Comparison of ENCODE assay signal across 10 cellular contexts in the genomic region with DNA sequence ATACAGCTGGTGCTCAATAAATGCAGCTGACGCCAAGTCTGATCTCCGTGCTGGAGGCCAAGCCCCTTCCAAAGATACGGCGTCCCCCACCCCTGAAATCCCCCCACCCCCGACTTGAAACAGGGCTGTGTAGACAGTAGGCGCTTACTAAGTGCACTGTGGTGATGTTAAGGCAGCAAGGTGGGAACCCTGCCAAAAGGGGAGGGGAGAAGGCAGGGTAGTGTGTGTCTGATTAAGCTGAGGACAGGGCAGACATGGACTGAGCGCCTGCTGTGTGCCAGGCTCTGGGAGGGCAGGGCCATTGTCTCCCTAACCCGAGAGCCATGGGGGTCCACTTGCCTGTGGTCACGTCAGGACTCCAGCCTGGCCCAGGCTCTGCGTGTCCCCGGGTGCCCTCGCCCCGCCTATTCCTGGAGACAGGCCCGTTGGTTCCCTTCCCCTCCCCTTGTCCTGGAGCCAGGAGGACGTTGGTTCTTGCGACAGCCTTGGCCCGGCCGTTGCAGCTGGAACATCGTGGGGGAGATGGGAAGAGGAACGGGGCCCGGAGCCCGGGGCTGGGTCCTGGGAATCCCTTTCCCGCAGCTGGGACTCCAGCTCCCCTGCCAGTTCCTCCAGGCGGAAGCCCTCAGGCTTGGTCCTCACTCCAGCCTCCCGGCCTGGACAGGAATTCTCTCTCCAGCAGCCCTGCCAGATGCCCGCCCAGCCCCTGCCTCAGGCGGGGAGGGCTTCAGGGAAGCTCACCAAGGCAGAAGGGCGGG. TPM values are rescaled to one million over a fixed set of nuclear protein-coding genes. Genes with fewer than 3 reads are reported as not detected.
DNase-seq lines count a peak whose midpoint lies in the region; ATAC-seq, FAIRE-seq and TF ChIP-seq lines count a peak whose summit lies in the region.
"Had no signal": no experiment of that assay in that cellular context is flagged by ENCODE, and none has a peak within 500 bp of the region (broad histone marks: within the 10 kb centered on the region; RNA-seq: fewer than 3 reads in every experiment).

No MANE protein-coding gene starts in this region.

- ATAC-seq in HepG2 (peak; percentile 62), GM19397 (IDR thresholded peaks at IDR 0.05; ENCODE audit: unreplicated experiment) (no peak), T-cell (replicated peaks in 1 of 4) (no peak)

- WGBS in HepG2 (ENCODE audit: low lambda C conversion rate): 15% methylated on average over 13 of the region's 28 CpGs

- TF ChIP-seq RAD21 in HepG2 (CRISPR knock-in tag; IDR thresholded peaks at IDR 0.05): no peak

- peaks cover 19 to 49% of the 10 kb centered on the region in 2 donors for H3K27me3 Mint-ChIP-seq in T-cell

- no peaks in the 10 kb centered on the region for H3K36me3 Mint-ChIP-seq in T-cell

- peaks cover 21% of the 10 kb centered on the region; the same call in 1 of the 2 replicates for H3K4me1 ChIP-seq in HepG2 (ENCODE audit: insufficient read depth, low read length)

- peak overlapping the region; percentile 54; the same call in 1 of the 2 replicates for H3K4me2 ChIP-seq in HepG2 (ENCODE audit: low read depth, low read length)

- CTCF ChIA-PET in HepG2 (lab: Yijun Ruan, JAX; ENCODE audit: low intra/inter-chr PET ratio, low total read pairs) (no interaction called here), T-cell (lab: Charles Lee) (no interaction called here)

- TF ChIP-seq EP300 in HepG2 (IDR thresholded peaks at IDR 0.05; ENCODE audit: low read depth in 2 of 2, low read length in 2 of 2): no peak
- no peak for TF ChIP-seq EP300 in HepG2 (CRISPR knock-in tag; IDR thresholded peaks at IDR 0.05; ENCODE audit: borderline replicate concordance)

- no peak for TF ChIP-seq POLR2A in NB4 (IDR thresholded peaks at IDR 0.05; ENCODE audit: extremely low read depth, insufficient read length)
- no peak for TF ChIP-seq POLR2A in HepG2 (IDR thresholded peaks at IDR 0.05; ENCODE audit: insufficient read depth in 1 of 2, low read depth in 2 of 2, low read length in 2 of 2)

- DNase-seq in COLO668 (lab: John Stamatoyannopoulos, UW; ENCODE audit: unreplicated experiment) (peak; percentile 39), NB4 (ENCODE audit: low read depth) (peak; percentile 78), brain pericyte (ENCODE audit: low read depth, low spot score) (peak; percentile 99), HepG2 (ENCODE audit: low spot score) (no peak), ureter (ENCODE audit: low spot score) (peak; percentile 91), NCI-H1105 (lab: John Stamatoyannopoulos, UW) (no peak), T-cell (no peak)

- POLR2A ChIA-PET in HepG2 (lab: Yijun Ruan, JAX) (interaction anchor here (0.9 to 1.1 kb wide), 2 partner anchors 51 to 68 kb away, joined by 3 to 4 read pairs; no protein-coding TSS in a partner anchor), T-cell (lab: Charles Lee) (no interaction called here)

- H2AFZ ChIP-seq in HepG2 (ENCODE audit: low read length): no peak overlapping the region

- H3K9me3 Mint-ChIP-seq in T-cell: no peaks in the 10 kb centered on the region
- H3K9me3 Mint-ChIP-seq: central memory CD8-positive, alpha-beta T cell had no signal

- BruUV-seq in HepG2 (replicated peaks; lab: Mats Ljungman, UMichigan): no TSS peak

- H3K27ac ChIP-seq in HepG2 (ENCODE audit: extremely low read length, insufficient read depth, low read length): no peak overlapping the region

- H3K27ac Mint-ChIP-seq in T-cell: no peak overlapping the region

- H3K79me2 ChIP-seq in HepG2 (ENCODE audit: insufficient read depth, low read length): no peaks in the 10 kb centered on the region

- H3K9me3 ChIP-seq in HepG2 (ENCODE audit: low read length): no peaks in the 10 kb centered on the region
- H3K9me3 ChIP-seq: HAP-1 had no signal

- no peaks in the 10 kb centered on the region for H4K20me1 ChIP-seq in HepG2 (ENCODE audit: insufficient read depth, low read length)

- TF ChIP-seq CTCF in NB4 (IDR thresholded peaks at IDR 0.05; ENCODE audit: low read depth, low read length) (no peak), HepG2 (CRISPR knock-in tag; IDR thresholded peaks at IDR 0.05) (no peak)

- no peaks in the 10 kb centered on the region for H3K4me1 Mint-ChIP-seq in T-cell
- H3K4me1 Mint-ChIP-seq: central memory CD8-positive, alpha-beta T cell had no signal

- H3K4me3 Mint-ChIP-seq in T-cell: no peak overlapping the region
- H3K4me3 Mint-ChIP-seq: central memory CD8-positive, alpha-beta T cell had no signal

- in situ Hi-C loops in HepG2 (cut with HindIII; ENCODE audit: extremely low pct_ligation_motif_present, low pct_unique_long_range_greater_than_20kb): loop anchor here (10.0 kb wide), 1 partner anchor 86 kb away; no protein-coding TSS in a partner anchor

- no peak for FAIRE-seq in HepG2 (lab: Jason Lieb, UNC)

- no peaks in the 10 kb centered on the region for H3K36me3 ChIP-seq in HepG2 (replicated peaks in 1 of 2; ENCODE audit: control insufficient read depth in 1 of 2, insufficient read depth in 2 of 2, low read length in 2 of 2)
- H3K36me3 ChIP-seq: HAP-1 had no signal

- H3K4me3 ChIP-seq in NB4 (ENCODE audit: low read depth, low read length): no peak overlapping the region
- peak overlapping the region in 1 of 3 experiments; percentile 24; a peak in 1 of 6 replicates for H3K4me3 ChIP-seq in HepG2 (replicated peaks in 1 of 3; ENCODE audit: insufficient read depth in 1 of 3, low read depth in 2 of 3, low read length in 3 of 3)
- H3K4me3 ChIP-seq: HAP-1 had no signal

- peaks cover 10 to 49% of the 10 kb centered on the region in 2 experiments for H3K27me3 ChIP-seq in HepG2 (ENCODE audit: control insufficient read depth in 1 of 2, insufficient read depth in 2 of 2, low read length in 2 of 2)

- no peak overlapping the region for H3K9ac ChIP-seq in HepG2 (ENCODE audit: insufficient read depth, low read depth, low read length)

- intact Hi-C loops in HepG2 (cut with micrococcal nuclease; ENCODE audit: unreplicated experiment): no loop called here

RNA-seq across cellular contexts. Expression of a gene that starts 1.7 kb away (rescaled TPM):
- total RNA-seq in HepG2 (2016; rRNA removed; fragmentation: Illumina TruSeq; extraction: Trizol): not detected in 2 replicates
- not detected in 2 replicates for total RNA-seq in HepG2 (2016; cell fraction: cytosol; rRNA removed; fragmentation: Illumina TruSeq; extraction: Trizol; ENCODE audit: low read depth)
- total RNA-seq in HepG2 (2016; cell fraction: insoluble cytoplasmic fraction; rRNA removed; fragmentation: Illumina TruSeq; extraction: Trizol): not detected in 2 replicates
- not detected in 2 replicates for total RNA-seq in HepG2 (2016; cell fraction: membrane; rRNA removed; fragmentation: Illumina TruSeq; extraction: Trizol)
- not detected in 2 replicates for total RNA-seq in HepG2 (2016; cell fraction: nucleus; rRNA removed; fragmentation: Illumina TruSeq; extraction: Trizol)
- polyA plus RNA-seq in HepG2 (2011; rRNA removed): not detected in 2 replicates
- not detected in 2 replicates for polyA plus RNA-seq in HepG2 (2011; cell fraction: cytosol; rRNA removed)
- polyA plus RNA-seq in HepG2 (2011; cell fraction: nucleus; rRNA removed): not detected in 2 replicates
- not detected in 2 replicates for polyA plus RNA-seq in HepG2 (2012)
- polyA plus RNA-seq in HepG2 (2016; cell fraction: cytosol; fragmentation: Illumina TruSeq; extraction: Trizol; ENCODE audit: low read depth): not detected in 2 replicates
- not detected in 2 replicates for polyA plus RNA-seq in HepG2 (2016; cell fraction: insoluble cytoplasmic fraction; fragmentation: Illumina TruSeq; extraction: Trizol; ENCODE audit: low read depth)
- polyA plus RNA-seq in HepG2 (2016; cell fraction: membrane; fragmentation: Illumina TruSeq; extraction: Trizol; ENCODE audit: low read depth): not detected in 2 replicates
- polyA plus RNA-seq in HepG2 (2016; cell fraction: nucleus; fragmentation: Illumina TruSeq; extraction: Trizol; ENCODE audit: insufficient read depth, low read depth): not detected in 2 replicates
- polyA minus RNA-seq in HepG2 (2011; rRNA and poly(A)+ RNA removed; ENCODE audit: low replicate concordance): not detected in 2 replicates
- polyA minus RNA-seq in HepG2 (2011; cell fraction: cytosol; rRNA and poly(A)+ RNA removed): not detected in 2 replicates
- polyA minus RNA-seq in HepG2 (2011; cell fraction: nucleus; rRNA and poly(A)+ RNA removed): not detected in 2 replicates
- 0.81 TPM for total RNA-seq in ureter
- total RNA-seq in T-cell: under 1 TPM in 1 of 5 donors, not detected in 4; 0.83 TPM

RNA-seq across cellular contexts. Expression of a gene that starts 9.1 kb away (rescaled TPM):
- 3.6 and 4.6 TPM in 2 replicates for total RNA-seq in HepG2 (2016; rRNA removed; fragmentation: Illumina TruSeq; extraction: Trizol)
- 1.4 and 2.7 TPM in 2 replicates for total RNA-seq in HepG2 (2016; cell fraction: cytosol; rRNA removed; fragmentation: Illumina TruSeq; extraction: Trizol; ENCODE audit: low read depth)
- 3.4 and 3.9 TPM in 2 replicates for total RNA-seq in HepG2 (2016; cell fraction: insoluble cytoplasmic fraction; rRNA removed; fragmentation: Illumina TruSeq; extraction: Trizol)
- 1.8 and 2.7 TPM in 2 replicates for total RNA-seq in HepG2 (2016; cell fraction: membrane; rRNA removed; fragmentation: Illumina TruSeq; extraction: Trizol)
- total RNA-seq in HepG2 (2016; cell fraction: nucleus; rRNA removed; fragmentation: Illumina TruSeq; extraction: Trizol): 1.0 and 1.7 TPM in 2 replicates
- 2.3 and 3.9 TPM in 2 replicates for polyA plus RNA-seq in HepG2 (2011; rRNA removed)
- 3.0 and 8.4 TPM in 2 replicates for polyA plus RNA-seq in HepG2 (2011; cell fraction: cytosol; rRNA removed)
- 5.1 and 6.2 TPM in 2 replicates for polyA plus RNA-seq in HepG2 (2011; cell fraction: nucleus; rRNA removed)
- polyA plus RNA-seq in HepG2 (2012): 3.4 and 4.4 TPM in 2 replicates
- 1.7 TPM in 2 replicates for polyA plus RNA-seq in HepG2 (2016; cell fraction: cytosol; fragmentation: Illumina TruSeq; extraction: Trizol; ENCODE audit: low read depth)
- polyA plus RNA-seq in HepG2 (2016; cell fraction: insoluble cytoplasmic fraction; fragmentation: Illumina TruSeq; extraction: Trizol; ENCODE audit: low read depth): 2.4 and 5.1 TPM in 2 replicates
- polyA plus RNA-seq in HepG2 (2016; cell fraction: membrane; fragmentation: Illumina TruSeq; extraction: Trizol; ENCODE audit: low read depth): 1.2 and 1.9 TPM in 2 replicates
- polyA plus RNA-seq in HepG2 (2016; cell fraction: nucleus; fragmentation: Illumina TruSeq; extraction: Trizol; ENCODE audit: insufficient read depth, low read depth): 2.7 and 3.3 TPM in 2 replicates
- 4.8 TPM in 2 replicates for polyA minus RNA-seq in HepG2 (2011; rRNA and poly(A)+ RNA removed; ENCODE audit: low replicate concordance)
- 1.9 and 2.3 TPM in 2 replicates for polyA minus RNA-seq in HepG2 (2011; cell fraction: cytosol; rRNA and poly(A)+ RNA removed)
- polyA minus RNA-seq in HepG2 (2011; cell fraction: nucleus; rRNA and poly(A)+ RNA removed): 0.75 and 1.9 TPM in 2 replicates
- total RNA-seq in ureter: 139 TPM
- 10 to 100 TPM in 1 of 5 donors, 1 to 10 TPM in 4; 2.8 to 10.3 (median 5.6) TPM for total RNA-seq in T-cell

RNA-seq across cellular contexts. Expression of a gene that starts 9.6 kb away (rescaled TPM):
- not detected in 2 replicates for total RNA-seq in HepG2 (2016; rRNA removed; fragmentation: Illumina TruSeq; extraction: Trizol)
- not detected in 2 replicates for total RNA-seq in HepG2 (2016; cell fraction: cytosol; rRNA removed; fragmentation: Illumina TruSeq; extraction: Trizol; ENCODE audit: low read depth)
- total RNA-seq in HepG2 (2016; cell fraction: insoluble cytoplasmic fraction; rRNA removed; fragmentation: Illumina TruSeq; extraction: Trizol): not detected in 2 replicates
- not detected in 2 replicates for total RNA-seq in HepG2 (2016; cell fraction: membrane; rRNA removed; fragmentation: Illumina TruSeq; extraction: Trizol)
- not detected in 2 replicates for total RNA-seq in HepG2 (2016; cell fraction: nucleus; rRNA removed; fragmentation: Illumina TruSeq; extraction: Trizol)
- 0.10 TPM in 1 of 2 replicates, not detected in the other for polyA plus RNA-seq in HepG2 (2011; rRNA removed)
- 0.17 TPM in 1 of 2 replicates, not detected in the other for polyA plus RNA-seq in HepG2 (2011; cell fraction: cytosol; rRNA removed)
- 0.14 and 0.16 TPM in 2 replicates for polyA plus RNA-seq in HepG2 (2011; cell fraction: nucleus; rRNA removed)
- not detected in 2 replicates for polyA plus RNA-seq in HepG2 (2012)
- not detected in 2 replicates for polyA plus RNA-seq in HepG2 (2016; cell fraction: cytosol; fragmentation: Illumina TruSeq; extraction: Trizol; ENCODE audit: low read depth)
- polyA plus RNA-seq in HepG2 (2016; cell fraction: insoluble cytoplasmic fraction; fragmentation: Illumina TruSeq; extraction: Trizol; ENCODE audit: low read depth): not detected in 2 replicates
- not detected in 2 replicates for polyA plus RNA-seq in HepG2 (2016; cell fraction: membrane; fragmentation: Illumina TruSeq; extraction: Trizol; ENCODE audit: low read depth)
- polyA plus RNA-seq in HepG2 (2016; cell fraction: nucleus; fragmentation: Illumina TruSeq; extraction: Trizol; ENCODE audit: insufficient read depth, low read depth): not detected in 2 replicates
- polyA minus RNA-seq in HepG2 (2011; rRNA and poly(A)+ RNA removed; ENCODE audit: low replicate concordance): 0.14 TPM in 1 of 2 replicates, not detected in the other
- not detected in 2 replicates for polyA minus RNA-seq in HepG2 (2011; cell fraction: cytosol; rRNA and poly(A)+ RNA removed)
- not detected in 2 replicates for polyA minus RNA-seq in HepG2 (2011; cell fraction: nucleus; rRNA and poly(A)+ RNA removed)
- not detected for total RNA-seq in ureter
- total RNA-seq in T-cell: under 1 TPM in 1 of 5 donors, not detected in 4; 0.50 TPM

RNA-seq across cellular contexts. Expression of a gene that starts 22.8 kb away (rescaled TPM):
- total RNA-seq in HepG2 (2016; rRNA removed; fragmentation: Illumina TruSeq; extraction: Trizol): not detected in 2 replicates
- not detected in 2 replicates for total RNA-seq in HepG2 (2016; cell fraction: cytosol; rRNA removed; fragmentation: Illumina TruSeq; extraction: Trizol; ENCODE audit: low read depth)
- not detected in 2 replicates for total RNA-seq in HepG2 (2016; cell fraction: insoluble cytoplasmic fraction; rRNA removed; fragmentation: Illumina TruSeq; extraction: Trizol)
- total RNA-seq in HepG2 (2016; cell fraction: membrane; rRNA removed; fragmentation: Illumina TruSeq; extraction: Trizol): not detected in 2 replicates
- not detected in 2 replicates for total RNA-seq in HepG2 (2016; cell fraction: nucleus; rRNA removed; fragmentation: Illumina TruSeq; extraction: Trizol)
- polyA plus RNA-seq in HepG2 (2011; rRNA removed): 0.08 TPM in 1 of 2 replicates, not detected in the other
- not detected in 2 replicates for polyA plus RNA-seq in HepG2 (2011; cell fraction: cytosol; rRNA removed)
- not detected in 2 replicates for polyA plus RNA-seq in HepG2 (2011; cell fraction: nucleus; rRNA removed)
- polyA plus RNA-seq in HepG2 (2012): not detected in 2 replicates
- not detected in 2 replicates for polyA plus RNA-seq in HepG2 (2016; cell fraction: cytosol; fragmentation: Illumina TruSeq; extraction: Trizol; ENCODE audit: low read depth)
- not detected in 2 replicates for polyA plus RNA-seq in HepG2 (2016; cell fraction: insoluble cytoplasmic fraction; fragmentation: Illumina TruSeq; extraction: Trizol; ENCODE audit: low read depth)
- not detected in 2 replicates for polyA plus RNA-seq in HepG2 (2016; cell fraction: membrane; fragmentation: Illumina TruSeq; extraction: Trizol; ENCODE audit: low read depth)
- polyA plus RNA-seq in HepG2 (2016; cell fraction: nucleus; fragmentation: Illumina TruSeq; extraction: Trizol; ENCODE audit: insufficient read depth, low read depth): not detected in 2 replicates
- not detected in 2 replicates for polyA minus RNA-seq in HepG2 (2011; rRNA and poly(A)+ RNA removed; ENCODE audit: low replicate concordance)
- not detected in 2 replicates for polyA minus RNA-seq in HepG2 (2011; cell fraction: cytosol; rRNA and poly(A)+ RNA removed)
- not detected in 2 replicates for polyA minus RNA-seq in HepG2 (2011; cell fraction: nucleus; rRNA and poly(A)+ RNA removed)
- total RNA-seq in ureter: not detected
- 1 to 10 TPM in 2 of 5 donors, under 1 TPM in 3; 0.20 to 1.2 (median 0.38) TPM for total RNA-seq in T-cell

RNA-seq across cellular contexts. Expression of a gene that starts 28.6 kb away (rescaled TPM):
- 0.07 TPM in 1 of 2 replicates, not detected in the other for total RNA-seq in HepG2 (2016; rRNA removed; fragmentation: Illumina TruSeq; extraction: Trizol)
- not detected in 2 replicates for total RNA-seq in HepG2 (2016; cell fraction: cytosol; rRNA removed; fragmentation: Illumina TruSeq; extraction: Trizol; ENCODE audit: low read depth)
- total RNA-seq in HepG2 (2016; cell fraction: insoluble cytoplasmic fraction; rRNA removed; fragmentation: Illumina TruSeq; extraction: Trizol): 0.09 TPM in 1 of 2 replicates, not detected in the other
- not detected in 2 replicates for total RNA-seq in HepG2 (2016; cell fraction: membrane; rRNA removed; fragmentation: Illumina TruSeq; extraction: Trizol)
- not detected in 2 replicates for total RNA-seq in HepG2 (2016; cell fraction: nucleus; rRNA removed; fragmentation: Illumina TruSeq; extraction: Trizol)
- polyA plus RNA-seq in HepG2 (2011; rRNA removed): 0.16 and 0.17 TPM in 2 replicates
- polyA plus RNA-seq in HepG2 (2011; cell fraction: cytosol; rRNA removed): 0.14 and 0.19 TPM in 2 replicates
- 0.19 and 0.34 TPM in 2 replicates for polyA plus RNA-seq in HepG2 (2011; cell fraction: nucleus; rRNA removed)
- 0.27 TPM in 1 of 2 replicates, not detected in the other for polyA plus RNA-seq in HepG2 (2012)
- not detected in 2 replicates for polyA plus RNA-seq in HepG2 (2016; cell fraction: cytosol; fragmentation: Illumina TruSeq; extraction: Trizol; ENCODE audit: low read depth)
- polyA plus RNA-seq in HepG2 (2016; cell fraction: insoluble cytoplasmic fraction; fragmentation: Illumina TruSeq; extraction: Trizol; ENCODE audit: low read depth): not detected in 2 replicates
- polyA plus RNA-seq in HepG2 (2016; cell fraction: membrane; fragmentation: Illumina TruSeq; extraction: Trizol; ENCODE audit: low read depth): not detected in 2 replicates
- polyA plus RNA-seq in HepG2 (2016; cell fraction: nucleus; fragmentation: Illumina TruSeq; extraction: Trizol; ENCODE audit: insufficient read depth, low read depth): not detected in 2 replicates
- 0.16 and 0.22 TPM in 2 replicates for polyA minus RNA-seq in HepG2 (2011; rRNA and poly(A)+ RNA removed; ENCODE audit: low replicate concordance)
- not detected in 2 replicates for polyA minus RNA-seq in HepG2 (2011; cell fraction: cytosol; rRNA and poly(A)+ RNA removed)
- polyA minus RNA-seq in HepG2 (2011; cell fraction: nucleus; rRNA and poly(A)+ RNA removed): not detected in 2 replicates
- total RNA-seq in ureter: not detected
- total RNA-seq in T-cell: under 1 TPM in 3 of 5 donors, not detected in 2; 0.22 to 0.36 (median 0.26) TPM

Comparison
In these comparisons a context has a peak if more than half of its experiments do, and no peak if none do; other contexts are left out.
1. DNase-seq: peak in COLO668 (single experiment), NB4 (single experiment), brain pericyte (single experiment) and ureter (single experiment); none in HepG2 (single experiment), NCI-H1105 (single experiment) and T-cell (0 of 34).
2. RNA of a gene that starts 9.1 kb away (total RNA-seq): 139 TPM in ureter (single experiment); 2.8 to 10.3 TPM in T-cell and 1.0 to 4.6 TPM in HepG2; every median in the first group is over 10 times any median in the second.